26 cellular contexts compared by ENCODE assay signal in genomic region chr17:63263053-63263452, GRCh38.
A peak's percentile ranks its signal among the peaks of the same experiment; 100 is the strongest.
DNase-seq lines count a peak whose midpoint lies in the region; FAIRE-seq and TF ChIP-seq lines count a peak whose summit lies in the region.
"Had no signal": no experiment of that assay in that cellular context is flagged by ENCODE, and none has a peak within 500 bp of the region (broad histone marks: within the 10 kb centered on the region; RNA-seq: fewer than 3 reads in every experiment).

No MANE protein-coding gene starts in this region.

- WGBS in small intestine, 3 donors = 92 to 95% (median 92%) methylated on average over 4 of the region's 4 CpGs

- no peak for DNase-seq in small intestine
- no peak for DNase-seq in progenitor cell of endocrine pancreas (ENCODE audit: low spot score, unreplicated experiment)
- no peak for DNase-seq in mucosa of gallbladder (ENCODE audit: low spot score)
- DNase-seq: 8988T; ACHN; BE2C; C1 segment of cervical spinal cord; CD4-positive, alpha-beta memory T cell; CD4-positive, CD25-positive, alpha-beta regulatory T cell; CD8-positive, alpha-beta memory T cell; COR-L47; DMS 273 treated with DMSO at 0.1 percent for 48 hours; DMS153; DMS53; DMS79; DND-41; EL; GDM1 had no signal

- peak overlapping the region; percentile 56; the same call in 1 of the 2 replicates for H2AFZ ChIP-seq in OCI-LY3 (ENCODE audit: low read depth, low read length)

- H3K27me3 ChIP-seq in OCI-LY3 (ENCODE audit: low read depth, low read length) (no peaks in the 10 kb centered on the region), small intestine (ENCODE audit: control insufficient read depth in 2 of 2, insufficient read depth in 2 of 2, low read length in 2 of 2) (peaks cover 0 to 2% of the 10 kb centered on the region in 2 donors)
- H3K27me3 ChIP-seq: BE2C, BLaER1 had no signal

- H3K36me3 Mint-ChIP-seq in dendritic cell treated with granulocyte-macrophage colony-stimulating factor and Interleukin-4, amounts not matched to agents 40 ng/mL and 50 ng/mL, for 4 days (ENCODE audit: low read depth) = no peaks in the 10 kb centered on the region
- no peaks in the 10 kb centered on the region for H3K36me3 Mint-ChIP-seq in progenitor cell of endocrine pancreas (ENCODE audit: insufficient read depth)
- H3K36me3 Mint-ChIP-seq: CD4-positive, CD25-positive, alpha-beta regulatory T cell had no signal

- H3K36me3 ChIP-seq in OCI-LY3 (replicated peaks; ENCODE audit: low read depth, low read length) = peaks cover 4% of the 10 kb centered on the region
- H3K36me3 ChIP-seq in small intestine (ENCODE audit: control insufficient read depth in 2 of 2, insufficient read depth in 2 of 2, low read length in 2 of 2) = no peaks in the 10 kb centered on the region
- H3K36me3 ChIP-seq: BLaER1 had no signal

- H3K27ac ChIP-seq in OCI-LY3 (ENCODE audit: low read length) (peak overlapping the region; percentile 97), small intestine (ENCODE audit: low read depth in 1 of 2, low read length in 1 of 2) (no peak overlapping the region)
- H3K27ac ChIP-seq: BLaER1 had no signal

- H3K9me3 Mint-ChIP-seq in dendritic cell treated with granulocyte-macrophage colony-stimulating factor and Interleukin-4, amounts not matched to agents 40 ng/mL and 50 ng/mL, for 4 days = no peaks in the 10 kb centered on the region
- H3K9me3 Mint-ChIP-seq in progenitor cell of endocrine pancreas (ENCODE audit: low read depth) = no peaks in the 10 kb centered on the region
- H3K9me3 Mint-ChIP-seq: CD14-positive monocyte; CD4-positive, alpha-beta memory T cell; CD4-positive, CD25-positive, alpha-beta regulatory T cell; CD8-positive, alpha-beta memory T cell had no signal

- H3K4me3 ChIP-seq in OCI-LY3 (ENCODE audit: low read length) (0 out of 2 replicates have a peak overlapping the region, but pooled peaks have one; percentile 53), small intestine (ENCODE audit: low read depth in 1 of 2, low read length in 2 of 2) (no peak overlapping the region)
- H3K4me3 ChIP-seq: BLaER1, GM12878 had no signal

- H3K27me3 Mint-ChIP-seq in dendritic cell treated with granulocyte-macrophage colony-stimulating factor and Interleukin-4, amounts not matched to agents 40 ng/mL and 50 ng/mL, for 4 days = no peaks in the 10 kb centered on the region
- H3K27me3 Mint-ChIP-seq in progenitor cell of endocrine pancreas = no peaks in the 10 kb centered on the region
- H3K27me3 Mint-ChIP-seq: CD4-positive, alpha-beta memory T cell had no signal

- intact Hi-C loops in dendritic cell treated with granulocyte-macrophage colony-stimulating factor and Interleukin-4, amounts not matched to agents 40 ng/mL and 50 ng/mL, for 4 days (cut with micrococcal nuclease) = no loop called here

- H3K9ac ChIP-seq in OCI-LY3 (ENCODE audit: low read length) = peak overlapping the region; percentile 87
- H3K9ac ChIP-seq: BLaER1 had no signal

- H3K27ac Mint-ChIP-seq in dendritic cell treated with granulocyte-macrophage colony-stimulating factor and Interleukin-4, amounts not matched to agents 40 ng/mL and 50 ng/mL, for 4 days = peak overlapping the region; percentile 76
- H3K27ac Mint-ChIP-seq in progenitor cell of endocrine pancreas = no peak overlapping the region
- H3K27ac Mint-ChIP-seq: CD4-positive, alpha-beta memory T cell; CD4-positive, CD25-positive, alpha-beta regulatory T cell; CD8-positive, alpha-beta memory T cell had no signal

- H3K4me1 ChIP-seq in OCI-LY3 (ENCODE audit: low read length) = peaks cover 58% of the 10 kb centered on the region
- no peaks in the 10 kb centered on the region for H3K4me1 ChIP-seq in small intestine (ENCODE audit: control insufficient read depth in 2 of 2, insufficient read depth in 1 of 2, low read depth in 1 of 2, low read length in 1 of 2)
- H3K4me1 ChIP-seq: BE2C, BLaER1 had no signal

- FAIRE-seq in small intestine (lab: Jason Lieb, UNC) = peak; percentile 33
- FAIRE-seq: A204.1, GM12878, GM12892, GM18507 had no signal

- no peaks in the 10 kb centered on the region for H4K20me1 ChIP-seq in OCI-LY3 (ENCODE audit: insufficient read depth, low read length)
- H4K20me1 ChIP-seq: BLaER1 had no signal

- H3K9me3 ChIP-seq in OCI-LY3 (ENCODE audit: insufficient read depth, low read length) = no peaks in the 10 kb centered on the region
- H3K9me3 ChIP-seq in small intestine (ENCODE audit: control insufficient read depth, low read depth) = no peaks in the 10 kb centered on the region
- H3K9me3 ChIP-seq: BE2C, BLaER1 had no signal

- no peak overlapping the region for H3K4me3 Mint-ChIP-seq in dendritic cell treated with granulocyte-macrophage colony-stimulating factor and Interleukin-4, amounts not matched to agents 40 ng/mL and 50 ng/mL, for 4 days
- H3K4me3 Mint-ChIP-seq in progenitor cell of endocrine pancreas (ENCODE audit: low read depth) = no peak overlapping the region
- H3K4me3 Mint-ChIP-seq: CD14-positive monocyte; CD4-positive, alpha-beta memory T cell; CD4-positive, CD25-positive, alpha-beta regulatory T cell; CD8-positive, alpha-beta memory T cell had no signal

- peak overlapping the region; percentile 89 for H3K4me2 ChIP-seq in OCI-LY3 (ENCODE audit: low read length)
- H3K4me2 ChIP-seq: BLaER1 had no signal

- no peaks in the 10 kb centered on the region for H3K79me2 ChIP-seq in OCI-LY3 (ENCODE audit: low read length)

- H3K4me1 Mint-ChIP-seq in dendritic cell treated with granulocyte-macrophage colony-stimulating factor and Interleukin-4, amounts not matched to agents 40 ng/mL and 50 ng/mL, for 4 days (ENCODE audit: low read depth) = peaks cover 9% of the 10 kb centered on the region
- H3K4me1 Mint-ChIP-seq in progenitor cell of endocrine pancreas (ENCODE audit: low read depth) = no peaks in the 10 kb centered on the region
- H3K4me1 Mint-ChIP-seq: CD4-positive, CD25-positive, alpha-beta regulatory T cell; CD8-positive, alpha-beta memory T cell had no signal

- no peak for TF ChIP-seq CTCF in OCI-LY3 (IDR thresholded peaks at IDR 0.05; ENCODE audit: low read depth, low read length)
- no peak for TF ChIP-seq CTCF in progenitor cell of endocrine pancreas (IDR thresholded peaks at IDR 0.05; ENCODE audit: unreplicated experiment)
